In the genomic region with DNA sequence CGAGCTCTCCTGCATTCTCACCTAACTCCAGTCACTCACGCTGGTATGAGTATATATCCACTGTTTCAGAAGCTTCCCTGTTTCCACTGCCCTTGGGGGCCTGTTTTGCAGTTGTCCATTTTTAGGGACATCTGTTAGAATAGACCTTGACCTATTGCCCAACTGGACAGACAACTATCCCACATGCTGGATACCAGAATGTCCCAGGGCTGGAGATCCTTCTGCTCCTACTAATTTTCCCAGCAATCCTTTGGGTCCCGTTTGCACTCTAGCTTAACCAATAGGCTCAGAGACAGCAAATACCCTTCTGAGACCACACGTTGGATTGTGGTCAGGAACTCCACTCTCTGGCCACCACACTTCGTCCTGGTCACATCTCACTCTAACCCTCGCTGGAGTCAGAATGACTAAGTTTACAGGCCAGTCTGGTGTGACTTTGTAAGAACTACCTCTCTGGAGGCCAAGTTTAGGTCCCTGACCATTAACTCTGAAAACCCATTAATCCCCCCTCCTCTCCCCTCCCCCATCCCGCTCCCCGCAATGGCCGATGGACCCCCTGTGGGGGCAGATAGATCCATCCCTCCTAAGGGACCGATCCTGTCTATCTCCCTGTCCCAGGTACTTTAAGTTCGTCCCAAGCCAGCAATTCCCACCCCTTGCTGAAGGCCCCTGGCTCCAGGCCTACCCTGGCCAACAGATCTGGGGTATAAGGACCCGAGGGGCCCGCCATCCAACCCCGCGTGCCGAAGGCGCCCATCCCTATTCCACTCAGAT, we compare ENCODE assay signal across 8 cellular contexts. TPM values are rescaled to one million over a fixed set of nuclear protein-coding genes. Genes with fewer than 3 reads are reported as not detected.
DNase-seq lines count a peak whose midpoint lies in the region; ATAC-seq and TF ChIP-seq lines count a peak whose summit lies in the region.

No MANE protein-coding gene starts in this region.

- DNase-seq in GM12864 (ENCODE audit: low read depth) = no peak
- DNase-seq in NT2/D1 (ENCODE audit: low read depth, low spot score) = no peak
- no peak for DNase-seq in coronary artery (ENCODE audit: low spot score)
- DNase-seq in mesothelial cell of epicardium (ENCODE audit: low spot score in 2 of 2, unreplicated experiment in 2 of 2) = no peak
- peak in 1 of 2 donors; percentile 73 for DNase-seq in aorta
- DNase-seq in head of caudate nucleus = no peak
- no peak for DNase-seq in stimulated activated CD4-positive, alpha-beta T cell treated with anti-CD3 and anti-CD28 coated beads, Interleukin-4, amount 100 ng/mL, for 1 hour

- H3K36me3 ChIP-seq in NT2/D1 (ENCODE audit: insufficient read depth, insufficient read length, low read length) = no peaks in the 10 kb centered on the region
- H3K36me3 ChIP-seq in aorta (ENCODE audit: control insufficient read depth in 1 of 2, insufficient read depth in 2 of 2, low read length in 1 of 2) = no peaks in the 10 kb centered on the region

- H3K4me1 Mint-ChIP-seq in mesothelial cell of epicardium = peaks cover 14% of the 10 kb centered on the region

- peak overlapping the region; percentile 99 for H3K9ac ChIP-seq in NT2/D1 (ENCODE audit: insufficient read length, low read depth)

- no peak for TF ChIP-seq CTCF in GM12864 (IDR thresholded peaks at IDR 0.05; ENCODE audit: low read depth, low read length, missing control alignments)
- TF ChIP-seq CTCF in coronary artery (IDR thresholded peaks at IDR 0.05) = no peak
- no peak for TF ChIP-seq CTCF in mesothelial cell of epicardium (IDR thresholded peaks at IDR 0.05; ENCODE audit: unreplicated experiment)

- 12 to 13% methylated on average over 17 of the region's 17 CpGs for WGBS in aorta, 2 donors

- H3K9me3 Mint-ChIP-seq in mesothelial cell of epicardium = no peaks in the 10 kb centered on the region

- H3K27me3 Mint-ChIP-seq in mesothelial cell of epicardium (ENCODE audit: low read depth) = no peaks in the 10 kb centered on the region

- ATAC-seq in aorta (ENCODE audit: low FRiP score) = peak; percentile 0
- ATAC-seq in activated CD4-positive, CD25-positive, alpha-beta regulatory T cell treated with anti-CD3 and anti-CD28 coated beads, Interleukin-2, amount 50 U/mL, for 24 hours = no peak

- peak overlapping the region; percentile 89 for H3K4me3 Mint-ChIP-seq in mesothelial cell of epicardium

- peak overlapping the region; percentile 75; the same call in 1 of the 2 replicates for H3K4me3 ChIP-seq in GM12864 (ENCODE audit: low read depth, low read length)
- H3K4me3 ChIP-seq in NT2/D1 (ENCODE audit: insufficient read length, low read depth) = peak overlapping the region; percentile 93
- peak overlapping the region; percentile 78 for H3K4me3 ChIP-seq in coronary artery
- peak overlapping the region; percentile 75 to 84 for H3K4me3 ChIP-seq in aorta (ENCODE audit: low read length in 2 of 2)

- H3K4me1 ChIP-seq in NT2/D1 (ENCODE audit: insufficient read depth, insufficient read length) = peaks cover 2% of the 10 kb centered on the region
- H3K4me1 ChIP-seq in aorta (ENCODE audit: control insufficient read depth in 1 of 2, insufficient read depth in 2 of 2, low read length in 2 of 2) = no peaks in the 10 kb centered on the region

- H3K27ac Mint-ChIP-seq in mesothelial cell of epicardium = peak overlapping the region; percentile 75

- intact Hi-C loops in aorta (cut with DNase I) = loop anchor here in 1 of 2 donors (5.0 kb wide), 1 partner anchor 37 kb away; a partner anchor contains a TSS
- intact Hi-C loops in head of caudate nucleus (cut with DNase I) = no loop called here

- peak overlapping the region; percentile 92 to 98 for H3K27ac ChIP-seq in coronary artery
- peak overlapping the region in 1 of 2 donors; percentile 15 for H3K27ac ChIP-seq in aorta (ENCODE audit: low read depth in 1 of 2, low read length in 2 of 2)

- H3K9me3 ChIP-seq in NT2/D1 (ENCODE audit: insufficient read depth, low read length) = no peaks in the 10 kb centered on the region
- H3K9me3 ChIP-seq in aorta (ENCODE audit: control insufficient read depth, low read length) = no peaks in the 10 kb centered on the region

- H3K36me3 Mint-ChIP-seq in mesothelial cell of epicardium = peaks cover 3% of the 10 kb centered on the region

- H3K27me3 ChIP-seq in NT2/D1 (ENCODE audit: insufficient read depth, insufficient read length) (no peaks in the 10 kb centered on the region), aorta (ENCODE audit: control insufficient read depth in 1 of 2, insufficient read depth in 2 of 2, low read length in 1 of 2) (no peaks in the 10 kb centered on the region)

RNA-seq across cellular contexts. Expression of a gene that starts 35.5 kb away (rescaled TPM):
- total RNA-seq in mesothelial cell of epicardium (26.6 to 31.1 TPM (median 29.6 TPM) in 3 replicates), aorta (10 to 100 TPM; 24.3 to 31.9 TPM)
- 10 to 100 TPM; 29.6 to 30.0 TPM for polyA plus RNA-seq in aorta
